Comparison of ENCODE assay signal across 29 cellular contexts in the genomic region with DNA sequence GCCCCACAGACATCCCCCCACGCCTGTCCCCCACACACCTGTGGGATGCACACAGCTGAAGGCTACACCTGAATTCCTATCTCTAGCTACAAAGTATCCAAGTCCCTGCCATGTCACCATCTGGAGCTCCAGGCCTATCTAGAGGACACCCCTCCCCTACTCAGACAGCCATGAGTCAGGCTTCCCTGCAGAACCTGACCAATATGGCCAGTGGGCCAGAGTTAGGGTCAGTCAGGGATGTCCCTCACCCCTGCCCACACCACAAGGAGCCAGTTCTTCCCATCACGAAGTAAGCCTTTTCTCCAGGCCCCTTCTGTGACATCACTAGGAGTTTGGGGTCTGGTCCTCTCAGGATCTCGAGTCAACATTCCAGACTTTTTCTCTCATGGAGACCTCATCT. TPM values are rescaled to one million over a fixed set of nuclear protein-coding genes. Genes with fewer than 3 reads are reported as not detected.
DNase-seq lines count a peak whose midpoint lies in the region; ATAC-seq and TF ChIP-seq lines count a peak whose summit lies in the region.
"Had no signal": no experiment of that assay in that cellular context is flagged by ENCODE, and none has a peak within 500 bp of the region (broad histone marks: within the 10 kb centered on the region; RNA-seq: fewer than 3 reads in every experiment).

No MANE protein-coding gene starts in this region.

- H3K4me3 ChIP-seq in coronary artery: no peak overlapping the region

- TF ChIP-seq CTCF in coronary artery (IDR thresholded peaks at IDR 0.05) (no peak), omental fat pad (IDR thresholded peaks at IDR 0.05) (no peak)

- DNase-seq in AG08396 (ENCODE audit: low spot score) (peak; percentile 4), GM03348 (ENCODE audit: low spot score) (peak; percentile 5), coronary artery (ENCODE audit: low spot score) (peak; percentile 62), omental fat pad (ENCODE audit: low spot score) (peak; percentile 8), NCI-H2107 treated with DMSO at 0.1 percent for 48 hours (lab: John Stamatoyannopoulos, UW; ENCODE audit: unreplicated experiment) (no peak)
- DNase-seq: C1 segment of cervical spinal cord; CD4-positive, alpha-beta memory T cell; COR-L47; DMS 273 treated with DMSO at 0.1 percent for 48 hours; DMS79; GDM1; KBM-7; MV-4-11; NCI-H1105; NCI-H146; NCI-H1930; NCI-H446 treated with DMSO at 0.1 percent for 48 hours; NCI-H526; NCI-H82; NK-92 treated with Interleukin-12 subunit alpha and Interleukin-12 subunit beta, amount 100 ng/mL, for 24 hours; SK-N-SH had no signal

- no peak overlapping the region for H3K27ac ChIP-seq in coronary artery

- ATAC-seq in omental fat pad (ENCODE audit: low FRiP score) (no peak), GM19324 (IDR thresholded peaks at IDR 0.05; ENCODE audit: low FRiP score, unreplicated experiment) (no peak), GM21367 (IDR thresholded peaks at IDR 0.05; ENCODE audit: unreplicated experiment) (no peak), HG03469 (IDR thresholded peaks at IDR 0.05; ENCODE audit: unreplicated experiment) (no peak)
- ATAC-seq: HCT116, PC-3 had no signal

RNA-seq across cellular contexts. Expression of a gene that starts 10.6 kb away (rescaled TPM):
- total RNA-seq in omental fat pad: not detected
- total RNA-seq: CD4-positive, alpha-beta memory T cell; H1; LHCN-M2; MCF 10A; PC-3 had no signal

RNA-seq across cellular contexts. Expression of a gene that starts 14.3 kb away (rescaled TPM):
- total RNA-seq in omental fat pad: not detected
- total RNA-seq: CD4-positive, alpha-beta memory T cell; H1; LHCN-M2; MCF 10A; PC-3 had no signal
